Comparison of ENCODE assay signal across 8 cellular contexts in the genomic region with DNA sequence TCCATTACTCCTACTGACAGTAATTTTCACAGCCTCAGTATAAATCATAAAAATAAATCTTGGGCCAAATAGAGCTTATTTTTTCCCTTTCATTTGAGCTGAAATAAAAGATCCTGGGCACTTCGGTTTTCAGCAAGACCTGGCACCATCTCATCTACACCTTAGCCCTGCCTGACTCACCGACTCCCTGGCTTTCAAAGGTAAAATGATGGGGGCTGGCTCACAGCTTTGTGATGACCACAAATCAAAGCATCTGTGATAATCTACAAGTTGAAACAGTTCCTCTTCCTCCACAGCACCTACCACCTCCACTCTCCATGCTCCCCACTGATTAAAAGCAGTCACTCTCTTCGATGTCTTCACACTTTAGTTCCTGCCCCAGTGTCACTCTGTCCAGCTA.
"Had no signal": no experiment of that assay in that cellular context is flagged by ENCODE, and none has a peak within 500 bp of the region (broad histone marks: within the 10 kb centered on the region; RNA-seq: fewer than 3 reads in every experiment).

No MANE protein-coding gene starts in this region.

- DNase-seq: GM23248, GOT3, H7, HFFc6 had no signal

- H3K9ac ChIP-seq: GM23248 had no signal

- H3K4me1 ChIP-seq: HAP-1 had no signal

- H2AFZ ChIP-seq: GM23248 had no signal

- ATAC-seq: HCT116, HepG2 had no signal

- H3K4me3 ChIP-seq: GM23248, HAP-1 had no signal

- FAIRE-seq: HepG2 had no signal

- H3K9me3 ChIP-seq: HAP-1 had no signal

- H3K27ac ChIP-seq: GM23248, HL-60 had no signal
